In genomic region chr10:79346388-79347225, GRCh38 we compare ENCODE assay signal across 8 cellular contexts. TPM values are rescaled to one million over a fixed set of nuclear protein-coding genes. Genes with fewer than 3 reads are reported as not detected.
A peak's percentile ranks its signal among the peaks of the same experiment; 100 is the strongest.
DNase-seq lines count a peak whose midpoint lies in the region; ATAC-seq, FAIRE-seq and TF ChIP-seq lines count a peak whose summit lies in the region.

No MANE protein-coding gene starts in this region.

- peaks cover 26% of the 10 kb centered on the region for H3K36me3 Mint-ChIP-seq in activated T-helper 1 cell treated with anti-CD3 and anti-CD28 coated beads, Interleukin-12 subunit alpha, Interleukin-12 subunit beta, Interleukin-2, Interleukin-4 antibody, amounts not matched to agents 30 ng/mL and 10 ng/mL and 1 ng/mL, durations not matched to agents 14 hours and 24 hours and 36 hours (ENCODE audit: low read depth)

- ATAC-seq in lower lobe of right lung = no peak
- no peak for ATAC-seq in HG03045 (IDR thresholded peaks at IDR 0.05; ENCODE audit: unreplicated experiment)

- in situ Hi-C loops in HAP-1 (cut with MboI; ENCODE audit: low sequenced_read_pairs) = no loop called here

- H3K9me3 ChIP-seq in HAP-1 (no peaks in the 10 kb centered on the region), lower lobe of right lung (no peaks in the 10 kb centered on the region)

- FAIRE-seq in GM19239 (lab: Jason Lieb, UNC) = no peak

- peaks cover 73% of the 10 kb centered on the region for H3K4me1 Mint-ChIP-seq in activated T-helper 1 cell treated with anti-CD3 and anti-CD28 coated beads, Interleukin-12 subunit alpha, Interleukin-12 subunit beta, Interleukin-2, Interleukin-4 antibody, amounts not matched to agents 30 ng/mL and 10 ng/mL and 1 ng/mL, durations not matched to agents 14 hours and 24 hours and 36 hours (ENCODE audit: low read depth)

- no peak for TF ChIP-seq CTCF in lower lobe of right lung (IDR thresholded peaks at IDR 0.05)

- no peaks in the 10 kb centered on the region for H3K27me3 ChIP-seq in ACC112 (ENCODE audit: insufficient read depth, low read length)
- no peaks in the 10 kb centered on the region for H3K27me3 ChIP-seq in HAP-1 (ENCODE audit: low read depth)
- no peaks in the 10 kb centered on the region for H3K27me3 ChIP-seq in lower lobe of right lung (ENCODE audit: low read depth)

- no peaks in the 10 kb centered on the region for H3K27me3 Mint-ChIP-seq in activated T-helper 1 cell treated with anti-CD3 and anti-CD28 coated beads, Interleukin-12 subunit alpha, Interleukin-12 subunit beta, Interleukin-2, Interleukin-4 antibody, amounts not matched to agents 30 ng/mL and 10 ng/mL and 1 ng/mL, durations not matched to agents 14 hours and 24 hours and 36 hours (ENCODE audit: insufficient read depth)

- H3K4me1 ChIP-seq in ACC112 (ENCODE audit: control insufficient read depth, insufficient read depth, low read length, unreplicated experiment) = peaks cover 24% of the 10 kb centered on the region
- peaks cover 12% of the 10 kb centered on the region for H3K4me1 ChIP-seq in HAP-1
- H3K4me1 ChIP-seq in lower lobe of right lung = peaks cover 30% of the 10 kb centered on the region

- peak overlapping the region; percentile 75 for H3K27ac Mint-ChIP-seq in activated T-helper 1 cell treated with anti-CD3 and anti-CD28 coated beads, Interleukin-12 subunit alpha, Interleukin-12 subunit beta, Interleukin-2, Interleukin-4 antibody, amounts not matched to agents 30 ng/mL and 10 ng/mL and 1 ng/mL, durations not matched to agents 14 hours and 24 hours and 36 hours

- peaks cover 37% of the 10 kb centered on the region for H3K79me2 ChIP-seq in ACC112 (ENCODE audit: control insufficient read depth, insufficient read depth, low read length, unreplicated experiment)

- no peak overlapping the region for H2AFZ ChIP-seq in ACC112 (ENCODE audit: low read length, unreplicated experiment)

- peak overlapping the region; percentile 70 for H3K4me3 Mint-ChIP-seq in activated T-helper 1 cell treated with anti-CD3 and anti-CD28 coated beads, Interleukin-12 subunit alpha, Interleukin-12 subunit beta, Interleukin-2, Interleukin-4 antibody, amounts not matched to agents 30 ng/mL and 10 ng/mL and 1 ng/mL, durations not matched to agents 14 hours and 24 hours and 36 hours

- H3K27ac ChIP-seq in ACC112 (ENCODE audit: low read depth, low read length) (no peak overlapping the region), lower lobe of right lung (no peak overlapping the region)

- H3K36me3 ChIP-seq in ACC112 (ENCODE audit: insufficient read depth, low read length) = peaks cover 26% of the 10 kb centered on the region; the same call in 1 of the 2 replicates
- H3K36me3 ChIP-seq in HAP-1 (replicated peaks) = peaks cover 29% of the 10 kb centered on the region
- peaks cover 28% of the 10 kb centered on the region for H3K36me3 ChIP-seq in lower lobe of right lung

- intact Hi-C loops in activated T-helper 1 cell treated with anti-CD3 and anti-CD28 coated beads, Interleukin-12 subunit alpha, Interleukin-12 subunit beta, Interleukin-2, Interleukin-4 antibody, amounts not matched to agents 30 ng/mL and 10 ng/mL and 1 ng/mL, durations not matched to agents 14 hours and 24 hours and 36 hours (cut with micrococcal nuclease) = loop anchor here (1.0 to 5.0 kb wide), 9 partner anchors 14 to 1313 kb away; partner anchors contain the start of genes RPS24 and ZMIZ1
- intact Hi-C loops in lower lobe of right lung (cut with DNase I) = no loop called here

- H3K4me3 ChIP-seq in ACC112 (ENCODE audit: low read depth, low read length) = peak overlapping the region; percentile 98
- peak overlapping the region; percentile 58 for H3K4me3 ChIP-seq in HAP-1
- H3K4me3 ChIP-seq in lower lobe of right lung = peak overlapping the region; percentile 94

- peak in 1 of 2 experiments; percentile 29 for DNase-seq in HAP-1 (ENCODE audit: low spot score in 2 of 2)
- DNase-seq in activated T-helper 1 cell treated with anti-CD3 and anti-CD28 coated beads, Interleukin-12 subunit alpha, Interleukin-12 subunit beta, Interleukin-2, Interleukin-4 antibody, amounts not matched to agents 30 ng/mL and 10 ng/mL and 1 ng/mL, durations not matched to agents 14 hours and 24 hours and 36 hours (ENCODE audit: low spot score) = no peak
- DNase-seq in lower lobe of right lung = no peak
- no peak for DNase-seq in GM19239 (ENCODE audit: insufficient read length, low spot score)
- DNase-seq in stimulated activated CD8-positive, alpha-beta memory T cell treated with anti-CD3 and anti-CD28 coated beads, Interleukin-4, amount 100 ng/mL, for 48 hours = no peak
- no peak for DNase-seq in AG08396 (ENCODE audit: low spot score)

- no peaks in the 10 kb centered on the region for H3K9me3 Mint-ChIP-seq in activated T-helper 1 cell treated with anti-CD3 and anti-CD28 coated beads, Interleukin-12 subunit alpha, Interleukin-12 subunit beta, Interleukin-2, Interleukin-4 antibody, amounts not matched to agents 30 ng/mL and 10 ng/mL and 1 ng/mL, durations not matched to agents 14 hours and 24 hours and 36 hours

RNA-seq across cellular contexts. Expression of gene PPIF, which starts 0.7 kb away (rescaled TPM):
- total RNA-seq in activated T-helper 1 cell treated with anti-CD3 and anti-CD28 coated beads, Interleukin-12 subunit alpha, Interleukin-12 subunit beta, Interleukin-2, Interleukin-4 antibody, amounts not matched to agents 30 ng/mL and 10 ng/mL and 1 ng/mL, durations not matched to agents 14 hours and 24 hours and 36 hours = 155 and 157 TPM in 2 replicates
- total RNA-seq in lower lobe of right lung = 28.5 TPM
